In the genomic region with DNA sequence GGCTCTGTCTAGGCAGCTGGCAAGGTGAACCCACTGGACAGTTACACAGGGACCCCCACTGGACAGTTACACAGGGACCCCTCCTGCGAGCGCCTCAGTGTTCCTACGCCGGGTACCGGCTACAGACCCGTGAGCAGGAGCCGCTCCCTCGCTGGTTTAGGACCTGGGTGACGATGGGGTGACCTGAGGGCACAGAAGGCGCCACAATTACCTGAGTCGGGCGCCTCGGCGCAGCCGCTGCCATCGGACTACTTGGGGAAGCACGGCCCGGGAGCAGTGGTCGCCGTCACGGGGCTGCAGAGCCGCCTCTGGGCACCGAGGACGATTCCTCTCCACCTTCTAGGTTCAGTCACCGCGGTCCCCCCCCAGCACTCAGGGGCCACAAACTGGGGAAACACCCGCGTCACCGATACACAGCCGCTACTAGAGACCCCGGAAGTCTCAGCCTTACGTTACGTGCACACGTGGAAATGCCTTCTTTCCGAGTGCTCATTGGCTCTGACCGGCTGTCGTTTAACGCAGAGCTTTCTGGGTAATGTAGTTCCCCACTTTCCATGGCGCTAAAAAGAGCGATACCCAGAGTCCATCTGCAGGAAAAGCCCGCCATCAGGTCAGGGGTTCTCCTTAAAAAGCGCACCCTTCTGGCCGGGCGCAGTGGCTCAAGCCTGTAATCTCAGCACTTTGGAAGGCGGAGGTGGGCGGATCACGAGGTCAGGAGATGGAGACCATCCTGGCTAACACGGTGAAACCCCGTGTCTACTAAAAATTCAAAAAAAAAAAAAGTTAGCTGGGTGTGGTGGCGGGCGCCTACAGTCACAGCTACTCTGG, we compare ENCODE assay signal across 8 cellular contexts. TPM values are rescaled to one million over a fixed set of nuclear protein-coding genes. Genes with fewer than 3 reads are reported as not detected.
A peak's percentile ranks its signal among the peaks of the same experiment; 100 is the strongest.
DNase-seq lines count a peak whose midpoint lies in the region; ATAC-seq and TF ChIP-seq lines count a peak whose summit lies in the region.
"Not testable (repeated sequence)": the region's sequence is repeated elsewhere in the genome, so short reads cannot be mapped to it uniquely, and the experiment has no call there.

A gene (minus strand): TSS at position 425 of the 828 bp plus-strand sequence. CDS start 181 bp downstream, at position 244.

- H3K4me1 ChIP-seq in OCI-LY3 (ENCODE audit: low read length); mucosa of descending colon (ENCODE audit: low read depth): not testable (repeated sequence)

- ATAC-seq in GM21515 (IDR thresholded peaks at IDR 0.05; ENCODE audit: unreplicated experiment) (peak; percentile 93), mucosa of descending colon (peak; percentile 100)

- peak within 1 kb of the TSS; percentile 51 for H3K27ac ChIP-seq in OCI-LY3 (ENCODE audit: low read length)
- H3K27ac ChIP-seq in epithelial cell of prostate = peak within 1 kb of the TSS; percentile 41

- H3K9me3 ChIP-seq in OCI-LY3 (ENCODE audit: insufficient read depth, low read length) = not testable (repeated sequence)
- H3K9me3 ChIP-seq in mucosa of descending colon = peaks cover 25% of the 10 kb centered on the region

- DNase-seq in DMS 273 treated with DMSO at 0.1 percent for 48 hours (lab: John Stamatoyannopoulos, UW) (peak; percentile 98), HuH-7 (ENCODE audit: low spot score) (peak; percentile 92), epithelial cell of prostate (ENCODE audit: low read depth, low spot score) (peak; percentile 64), mucosa of descending colon (peak; percentile 76 to 89 (median 80))
- DNase-seq in activated CD8-positive, alpha-beta memory T cell treated with anti-CD3 and anti-CD28 coated beads, Interleukin-2, amount 50 U/mL, for 48 hours = peak; percentile 86
- peak; percentile 76 for DNase-seq in stimulated activated CD8-positive, alpha-beta memory T cell treated with anti-CD3 and anti-CD28 coated beads, Interleukin-4, amount 100 ng/mL, for 24 hours (ENCODE audit: low read depth)

- H3K36me3 ChIP-seq in OCI-LY3 (replicated peaks; ENCODE audit: low read depth, low read length) = peaks cover 19% of the 10 kb centered on the region
- H3K36me3 ChIP-seq in mucosa of descending colon (ENCODE audit: low read depth) = not testable (repeated sequence)

- H3K4me3 ChIP-seq in OCI-LY3 (ENCODE audit: low read length) (peak within 1 kb of the TSS; percentile 100), mucosa of descending colon (peak within 1 kb of the TSS; percentile 60)

- H3K27me3 ChIP-seq in OCI-LY3 (ENCODE audit: low read depth, low read length) = not testable (repeated sequence)

- intact Hi-C loops in mucosa of descending colon (cut with DNase I, micrococcal nuclease) = not testable (repeated sequence)

- H3K4me2 ChIP-seq in OCI-LY3 (ENCODE audit: low read length) = peak within 1 kb of the TSS; percentile 89

- peak within 1 kb of the TSS; percentile 73; the same call in 1 of the 2 replicates for H2AFZ ChIP-seq in OCI-LY3 (ENCODE audit: low read depth, low read length)

- not testable (repeated sequence) for H4K20me1 ChIP-seq in OCI-LY3 (ENCODE audit: insufficient read depth, low read length)

- peak; percentile 29 for TF ChIP-seq CTCF in OCI-LY3 (IDR thresholded peaks at IDR 0.05; ENCODE audit: low read depth, low read length)
- not testable (repeated sequence) for TF ChIP-seq CTCF in mucosa of descending colon (IDR thresholded peaks at IDR 0.05)

- peaks cover 38% of the 10 kb centered on the region for H3K79me2 ChIP-seq in OCI-LY3 (ENCODE audit: low read length)

- H3K9ac ChIP-seq in OCI-LY3 (ENCODE audit: low read length) = peak within 1 kb of the TSS; percentile 99

RNA-seq across cellular contexts. Expression of the gene that starts here (rescaled TPM):
- total RNA-seq in mucosa of descending colon = 10 to 100 TPM; 12.3 to 19.9 (median 15.7) TPM

Comparison
In these comparisons a context has a peak if more than half of its experiments do, and no peak if none do; other contexts are left out.
1. Peak in every context shown above with its lines: DNase-seq, ATAC-seq, H3K4me3 ChIP-seq and H3K27ac ChIP-seq.